Comparison of ENCODE assay signal across 10 cellular contexts in the genomic region with DNA sequence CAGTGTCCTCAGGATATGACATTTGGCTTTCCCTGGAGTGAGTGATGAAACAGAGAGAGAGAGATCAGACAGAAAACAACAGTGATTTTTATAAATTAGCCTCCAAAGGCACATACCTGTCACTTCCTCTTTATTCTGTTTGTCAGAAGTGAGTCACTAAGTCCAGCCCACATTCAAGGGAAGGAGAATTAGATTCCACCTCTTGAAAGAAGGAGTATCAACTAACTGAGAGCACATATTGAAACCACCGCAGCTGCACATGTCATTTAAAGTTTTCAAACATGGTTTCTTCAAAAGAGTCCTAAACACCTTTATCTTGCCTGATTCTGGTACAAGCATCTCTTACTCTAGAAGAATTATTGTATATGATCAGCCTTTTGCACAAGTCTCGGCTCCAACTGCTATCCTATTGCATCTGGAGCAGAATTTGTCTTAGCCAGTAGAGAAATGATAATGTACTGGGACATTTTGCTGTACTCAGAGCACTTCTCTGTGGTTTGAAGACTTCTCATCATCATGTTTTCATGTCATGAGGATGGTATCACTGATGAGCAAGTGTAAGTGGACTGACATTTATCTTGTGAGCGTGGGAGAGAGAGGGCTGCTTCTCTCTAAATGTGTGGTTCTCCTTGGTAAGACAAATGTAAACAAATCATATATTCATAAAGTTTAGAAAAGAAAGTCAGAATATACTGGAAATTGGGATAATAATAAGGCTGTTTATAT.
DNase-seq lines count a peak whose midpoint lies in the region; ATAC-seq, FAIRE-seq and TF ChIP-seq lines count a peak whose summit lies in the region.
"Had no signal": no experiment of that assay in that cellular context is flagged by ENCODE, and none has a peak within 500 bp of the region (broad histone marks: within the 10 kb centered on the region; RNA-seq: fewer than 3 reads in every experiment).

No MANE protein-coding gene starts in this region.

- FAIRE-seq in GM12891 (lab: Jason Lieb, UNC) (peak; percentile 83), pancreas (lab: Jason Lieb, UNC) (no peak)

- H3K27me3 ChIP-seq in pancreas (no peaks in the 10 kb centered on the region), A673 (replicated peaks; ENCODE audit: insufficient read depth, low read depth, low read length, poor library complexity) (no peaks in the 10 kb centered on the region)

- POLR2A ChIA-PET in A673 (lab: Charles Lee; ENCODE audit: low non-redundant PET) = no interaction called here

- TF ChIP-seq CTCF in pancreas (IDR thresholded peaks at IDR 0.05) (no peak), A673 (conservative IDR thresholded peaks at IDR 0.05; ENCODE audit: low read depth, low read length) (no peak)

- DNase-seq in GM12891 (ENCODE audit: insufficient read length, low spot score) = no peak
- peak in 1 of 2 donors; percentile 28 for DNase-seq in activated naive CD4-positive, alpha-beta T cell treated with anti-CD3 and anti-CD28 coated beads, Interleukin-2, amount 50 U/mL, for 72 hours (ENCODE audit: low spot score in 2 of 2)
- DNase-seq in pancreas = no peak
- DNase-seq in NCI-H748 (lab: John Stamatoyannopoulos, UW; ENCODE audit: unreplicated experiment) = no peak
- no peak for DNase-seq in A673 (ENCODE audit: low spot score)
- DNase-seq: activated gamma-delta T cell, OCI-M1 had no signal

- ATAC-seq in GM19452 (IDR thresholded peaks at IDR 0.05; ENCODE audit: unreplicated experiment) (peak; percentile 43), HG03342 (IDR thresholded peaks at IDR 0.05; ENCODE audit: unreplicated experiment) (peak; percentile 30), GM18870 (IDR thresholded peaks at IDR 0.05; ENCODE audit: unreplicated experiment) (no peak), pancreas (no peak)
- peak; percentile 84 for ATAC-seq in activated naive CD4-positive, alpha-beta T cell treated with anti-CD3 and anti-CD28 coated beads, Interleukin-2, amount 50 U/mL, for 72 hours

- CTCF ChIA-PET in A673 (lab: Charles Lee) = no interaction called here

- peak overlapping the region; percentile 92 to 98 for H3K27ac Mint-ChIP-seq in activated naive CD4-positive, alpha-beta T cell treated with anti-CD3 and anti-CD28 coated beads, Interleukin-2, amount 50 U/mL, for 72 hours

- H3K4me3 ChIP-seq in pancreas = no peak overlapping the region
- no peak overlapping the region for H3K4me3 ChIP-seq in A673 (ENCODE audit: low read depth, low read length, poor library complexity, severe bottlenecking)

- H3K4me1 ChIP-seq in pancreas (no peaks in the 10 kb centered on the region), A673 (ENCODE audit: insufficient read depth, low read length, poor library complexity, severe bottlenecking) (no peaks in the 10 kb centered on the region)

- H3K9me3 ChIP-seq in pancreas (no peaks in the 10 kb centered on the region), A673 (ENCODE audit: low read depth, low read length, poor library complexity, severe bottlenecking) (no peaks in the 10 kb centered on the region)

- no TSS peak for BruUV-seq in A673 (replicated peaks; lab: Mats Ljungman, UMichigan)

- no peak for TF ChIP-seq POLR2A in GM12891 (IDR thresholded peaks at IDR 0.05; ENCODE audit: low read depth, low read length)

- 91 to 98% methylated on average over 3 of the region's 3 CpGs for WGBS in pancreas, 2 donors

- H3K27ac ChIP-seq in pancreas (no peak overlapping the region), A673 (ENCODE audit: low read depth, low read length, poor library complexity, severe bottlenecking) (no peak overlapping the region)

- intact Hi-C loops in pancreas (cut with DNase I) = no loop called here
- intact Hi-C loops in A673 (cut with micrococcal nuclease; ENCODE audit: unreplicated experiment) = no loop called here

- H3K36me3 ChIP-seq in pancreas (no peaks in the 10 kb centered on the region), A673 (ENCODE audit: insufficient read depth, low read length, poor library complexity, severe bottlenecking) (no peaks in the 10 kb centered on the region)

- H3K36me3 Mint-ChIP-seq in activated naive CD4-positive, alpha-beta T cell treated with anti-CD3 and anti-CD28 coated beads, Interleukin-2, amount 50 U/mL, for 72 hours = peaks cover 6 to 23% of the 10 kb centered on the region in 2 donors

- H3K9me3 Mint-ChIP-seq in activated naive CD4-positive, alpha-beta T cell treated with anti-CD3 and anti-CD28 coated beads, Interleukin-2, amount 50 U/mL, for 72 hours = peaks cover 4% of the 10 kb centered on the region in 2 donors

TF ChIP-seq in GM12891, 5 proteins besides CTCF, POLR2A, EP300 and RAD21:
- TF ChIP-seq SPI1 (IDR thresholded peaks at IDR 0.05; ENCODE audit: low read depth, low read length) = peak; percentile 96
- no peak for TF ChIP-seq POU2F2 (IDR thresholded peaks at IDR 0.05; ENCODE audit: low read depth, low read length)
TF ChIP-seq in GM12891: peak in this region for 1.

Comparison
In these comparisons a context has a peak if more than half of its experiments do, and no peak if none do; other contexts are left out.
1. ATAC-seq: peak in GM19452 (single experiment), HG03342 (single experiment) and activated naive CD4-positive, alpha-beta T cell treated with anti-CD3 and anti-CD28 coated beads, Interleukin-2, amount 50 U/mL, for 72 hours (2 of 2); none in GM18870 (single experiment) and pancreas (0 of 4).